8 cellular contexts compared by ENCODE assay signal in the genomic region with DNA sequence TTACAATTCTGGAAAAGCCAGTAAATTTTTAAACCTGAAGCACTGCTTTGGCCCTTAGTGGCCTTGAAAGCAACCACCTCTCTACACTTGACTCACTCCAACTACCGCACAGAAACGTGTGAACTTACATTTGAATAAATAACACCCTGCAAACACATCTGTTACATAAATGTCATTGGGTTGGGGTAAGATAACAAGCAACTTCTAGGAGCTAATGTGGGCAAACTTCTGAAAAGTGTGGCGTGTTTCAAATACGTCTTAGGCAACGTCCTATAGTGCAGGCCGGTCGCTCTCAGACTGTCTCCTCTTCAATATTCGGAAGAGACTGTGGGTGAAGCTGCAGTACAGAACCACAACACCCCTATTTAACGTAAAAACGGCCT.
DNase-seq lines count a peak whose midpoint lies in the region; ATAC-seq and TF ChIP-seq lines count a peak whose summit lies in the region.

No MANE protein-coding gene starts in this region.

- H3K27me3 ChIP-seq in neuron (ENCODE audit: insufficient read depth, low read length), result no peaks in the 10 kb centered on the region

- no peak for TF ChIP-seq CTCF in AG10803 (conservative IDR thresholded peaks at IDR 0.05; ENCODE audit: low read length)
- no peak for TF ChIP-seq CTCF in fibroblast of mammary gland (conservative IDR thresholded peaks at IDR 0.05; ENCODE audit: control insufficient read depth, insufficient read depth, low read depth, low read length)

- ATAC-seq in GM18519 (IDR thresholded peaks at IDR 0.05; ENCODE audit: low FRiP score, unreplicated experiment) (peak; percentile 7), HG03045 (IDR thresholded peaks at IDR 0.05; ENCODE audit: unreplicated experiment) (peak; percentile 35), SK-N-SH treated with all-trans-retinoic acid at 6 μM for 48 hours (peak; percentile 70)

- peak; percentile 10 for DNase-seq in AG10803 (ENCODE audit: low read depth)
- peak; percentile 28 for DNase-seq in fibroblast of mammary gland (ENCODE audit: low read depth)
- DNase-seq in HuH-7 (ENCODE audit: low spot score), result no peak
- no peak for DNase-seq in effector CD4-positive, alpha-beta T cell

- H3K4me3 ChIP-seq in AG10803 (ENCODE audit: low read length) (peak overlapping the region; percentile 98), fibroblast of mammary gland (ENCODE audit: control insufficient read depth, low read depth, low read length) (peak overlapping the region; percentile 99), neuron (ENCODE audit: low read length) (peak overlapping the region; percentile 81)

- H3K36me3 ChIP-seq in neuron (ENCODE audit: insufficient read depth, low read length), result peaks cover 21% of the 10 kb centered on the region

- H3K4me1 ChIP-seq in neuron (ENCODE audit: insufficient read depth, low read length), result peaks cover 17% of the 10 kb centered on the region

- H3K9me3 ChIP-seq in neuron (ENCODE audit: low read length), result no peaks in the 10 kb centered on the region

- H2AFZ ChIP-seq in neuron (ENCODE audit: low read depth, low read length), result peak overlapping the region; percentile 81

TF ChIP-seq in SK-N-SH treated with all-trans-retinoic acid at 6 μM for 48 hours, 23 proteins besides CTCF, POLR2A, EP300 and RAD21:
- TF ChIP-seq OSR1 (CRISPR knock-in tag; IDR thresholded peaks at IDR 0.05) (no peak), ISL1 (CRISPR knock-in tag; IDR thresholded peaks at IDR 0.05) (no peak), PPARA (CRISPR knock-in tag; IDR thresholded peaks at IDR 0.05; ENCODE audit: borderline replicate concordance) (no peak), TSHZ2 (CRISPR knock-in tag; IDR thresholded peaks at IDR 0.05) (no peak), ZNF8 (CRISPR knock-in tag; IDR thresholded peaks at IDR 0.05) (no peak), ZFP30 (CRISPR knock-in tag; IDR thresholded peaks at IDR 0.05) (no peak), TOX (CRISPR knock-in tag; IDR thresholded peaks at IDR 0.05; ENCODE audit: borderline replicate concordance) (no peak), SNAI2 (CRISPR knock-in tag; IDR thresholded peaks at IDR 0.05) (no peak), ZFP3 (CRISPR knock-in tag; IDR thresholded peaks at IDR 0.05) (no peak), CSDC2 (CRISPR knock-in tag; IDR thresholded peaks at IDR 0.05) (no peak), CREB5 (CRISPR knock-in tag; IDR thresholded peaks at IDR 0.05; ENCODE audit: low read depth) (no peak)
- TF ChIP-seq, protein P1, sequence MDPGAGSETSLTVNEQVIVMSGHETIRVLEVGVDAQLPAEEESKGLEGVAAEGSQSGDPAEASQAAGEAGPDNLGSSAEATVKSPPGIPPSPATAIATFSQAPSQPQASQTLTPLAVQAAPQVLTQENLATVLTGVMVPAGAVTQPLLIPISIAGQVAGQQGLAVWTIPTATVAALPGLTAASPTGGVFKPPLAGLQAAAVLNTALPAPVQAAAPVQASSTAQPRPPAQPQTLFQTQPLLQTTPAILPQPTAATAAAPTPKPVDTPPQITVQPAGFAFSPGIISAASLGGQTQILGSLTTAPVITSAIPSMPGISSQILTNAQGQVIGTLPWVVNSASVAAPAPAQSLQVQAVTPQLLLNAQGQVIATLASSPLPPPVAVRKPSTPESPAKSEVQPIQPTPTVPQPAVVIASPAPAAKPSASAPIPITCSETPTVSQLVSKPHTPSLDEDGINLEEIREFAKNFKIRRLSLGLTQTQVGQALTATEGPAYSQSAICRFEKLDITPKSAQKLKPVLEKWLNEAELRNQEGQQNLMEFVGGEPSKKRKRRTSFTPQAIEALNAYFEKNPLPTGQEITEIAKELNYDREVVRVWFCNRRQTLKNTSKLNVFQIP (CRISPR knock-in tag; IDR thresholded peaks at IDR 0.05; ENCODE audit: borderline replicate concordance, low read depth), result no peak

Comparison
In these comparisons a context has a peak if more than half of its experiments do, and no peak if none do; other contexts are left out.
1. DNase-seq: peak in AG10803 (single experiment) and fibroblast of mammary gland (single experiment); none in HuH-7 (single experiment) and effector CD4-positive, alpha-beta T cell (single experiment).
2. ATAC-seq: peak in every context shown above with its lines; median percentile 70 in SK-N-SH treated with all-trans-retinoic acid at 6 μM for 48 hours; 35 in HG03045; 7 in GM18519.
3. Peak in every context shown above with its lines, with median percentiles within 50 percentile points of each other: H3K4me3 ChIP-seq.